Comparison of ENCODE assay signal across 24 cellular contexts in genomic region chr17:56792267-56792666, GRCh38. TPM values are rescaled to one million over a fixed set of nuclear protein-coding genes. Genes with fewer than 3 reads are reported as not detected.
DNase-seq lines count a peak whose midpoint lies in the region; ATAC-seq, FAIRE-seq and TF ChIP-seq lines count a peak whose summit lies in the region.
"Had no signal": no experiment of that assay in that cellular context is flagged by ENCODE, and none has a peak within 500 bp of the region (broad histone marks: within the 10 kb centered on the region; RNA-seq: fewer than 3 reads in every experiment).

No MANE protein-coding gene starts in this region.

- CTCF ChIA-PET in activated CD8-positive, alpha-beta T cell treated with anti-CD3 and anti-CD28 coated beads for 36 hours (lab: Charles Lee), result no interaction called here

- H3K36me3 Mint-ChIP-seq in activated naive CD8-positive, alpha-beta T cell, result peaks cover 7% of the 10 kb centered on the region
- H3K36me3 Mint-ChIP-seq in activated naive CD8-positive, alpha-beta T cell treated with anti-CD3 and anti-CD28 coated beads for 36 hours, result peaks cover 14% of the 10 kb centered on the region
- H3K36me3 Mint-ChIP-seq in activated CD8-positive, alpha-beta T cell treated with anti-CD3 and anti-CD28 coated beads for 36 hours (ENCODE audit: low read depth), result peaks cover 5% of the 10 kb centered on the region
- H3K36me3 Mint-ChIP-seq in immature natural killer cell, result peaks cover 0 to 12% (median 4%) of the 10 kb centered on the region in 3 donors

- H3K27ac Mint-ChIP-seq in activated naive CD8-positive, alpha-beta T cell, result peak overlapping the region; percentile 17
- no peak overlapping the region for H3K27ac Mint-ChIP-seq in activated naive CD8-positive, alpha-beta T cell treated with anti-CD3 and anti-CD28 coated beads for 36 hours
- peak overlapping the region; percentile 36 for H3K27ac Mint-ChIP-seq in activated CD8-positive, alpha-beta T cell treated with anti-CD3 and anti-CD28 coated beads for 36 hours
- H3K27ac Mint-ChIP-seq in immature natural killer cell, result peak overlapping the region in 4 of 6 donors; percentile 49 to 83 (median 75)
- H3K27ac Mint-ChIP-seq in stimulated activated naive CD8-positive, alpha-beta T cell treated with anti-CD3 and anti-CD28 coated beads, Interleukin-15, amount 100 ng/mL, for 72 hours, result peak overlapping the region; percentile 67 to 81
- H3K27ac Mint-ChIP-seq: HFFc6, IgD-negative memory B cell had no signal

- H3K9me3 Mint-ChIP-seq in activated naive CD8-positive, alpha-beta T cell (ENCODE audit: low read depth), result no peaks in the 10 kb centered on the region
- peaks cover 7% of the 10 kb centered on the region for H3K9me3 Mint-ChIP-seq in activated naive CD8-positive, alpha-beta T cell treated with anti-CD3 and anti-CD28 coated beads for 36 hours
- peaks cover 6% of the 10 kb centered on the region for H3K9me3 Mint-ChIP-seq in activated CD8-positive, alpha-beta T cell treated with anti-CD3 and anti-CD28 coated beads for 36 hours
- peaks cover 0 to 6% (median 5%) of the 10 kb centered on the region in 6 donors for H3K9me3 Mint-ChIP-seq in immature natural killer cell
- H3K9me3 Mint-ChIP-seq in stimulated activated naive CD8-positive, alpha-beta T cell treated with anti-CD3 and anti-CD28 coated beads, Interleukin-15, amount 100 ng/mL, for 72 hours, result peaks cover 7 to 21% of the 10 kb centered on the region in 2 donors
- H3K9me3 Mint-ChIP-seq: CD8-positive, alpha-beta memory T cell had no signal

- no peak for TF ChIP-seq CTCF in activated CD8-positive, alpha-beta T cell treated with anti-CD3 and anti-CD28 coated beads for 36 hours (IDR thresholded peaks at IDR 0.05)
- TF ChIP-seq CTCF in kidney (IDR thresholded peaks at IDR 0.05; ENCODE audit: borderline replicate concordance, extremely low read depth, insufficient read depth), result no peak

- no peak overlapping the region for H3K4me3 ChIP-seq in kidney (ENCODE audit: low read length in 2 of 2)
- H3K4me3 ChIP-seq: BLaER1 treated with 17β-estradiol and CSF1 and Interleukin-3, amounts not matched to agents 10 nM and 100 nM had no signal

- no peak for DNase-seq in activated naive CD8-positive, alpha-beta T cell treated with anti-CD3 and anti-CD28 coated beads for 36 hours
- DNase-seq in activated CD8-positive, alpha-beta T cell treated with anti-CD3 and anti-CD28 coated beads for 36 hours, result no peak
- DNase-seq in immature natural killer cell (no peak), kidney (no peak)
- DNase-seq in stimulated activated naive CD8-positive, alpha-beta T cell treated with anti-CD3 and anti-CD28 coated beads, Interleukin-15, amount 100 ng/mL, for 72 hours, result no peak
- DNase-seq: CD8-positive, alpha-beta memory T cell; DMS53; HFFc6; Karpas-422; NCI-H1048; NCI-H1436; NCI-H1930; NCI-H226; NCI-H524; NCI-H82; OCI-M1; SHP77 had no signal

- no peaks in the 10 kb centered on the region for H3K4me1 ChIP-seq in kidney (ENCODE audit: control insufficient read depth in 1 of 2, insufficient read depth in 1 of 2, low read depth in 1 of 2, low read length in 2 of 2)

- H3K36me3 ChIP-seq in kidney (ENCODE audit: control insufficient read depth in 1 of 2, insufficient read depth in 2 of 2, low read length in 2 of 2), result no peaks in the 10 kb centered on the region

- H3K9me3 ChIP-seq in kidney (ENCODE audit: control insufficient read depth in 1 of 2, low read length in 2 of 2), result no peaks in the 10 kb centered on the region

- intact Hi-C loops in activated CD8-positive, alpha-beta T cell treated with anti-CD3 and anti-CD28 coated beads for 36 hours (cut with micrococcal nuclease), result no loop called here
- intact Hi-C loops in kidney (cut with DNase I), result no loop called here

- no peak overlapping the region for H3K4me3 Mint-ChIP-seq in activated naive CD8-positive, alpha-beta T cell
- H3K4me3 Mint-ChIP-seq in activated naive CD8-positive, alpha-beta T cell treated with anti-CD3 and anti-CD28 coated beads for 36 hours, result no peak overlapping the region
- H3K4me3 Mint-ChIP-seq in activated CD8-positive, alpha-beta T cell treated with anti-CD3 and anti-CD28 coated beads for 36 hours, result no peak overlapping the region
- H3K4me3 Mint-ChIP-seq in immature natural killer cell, result peak overlapping the region in 2 of 5 donors; percentile 36 to 54
- H3K4me3 Mint-ChIP-seq in stimulated activated naive CD8-positive, alpha-beta T cell treated with anti-CD3 and anti-CD28 coated beads, Interleukin-15, amount 100 ng/mL, for 72 hours, result no peak overlapping the region
- H3K4me3 Mint-ChIP-seq: CD8-positive, alpha-beta memory T cell; HFFc6; IgD-negative memory B cell had no signal

- peaks cover 4% of the 10 kb centered on the region for H3K4me1 Mint-ChIP-seq in activated naive CD8-positive, alpha-beta T cell (ENCODE audit: low read depth)
- peaks cover 5% of the 10 kb centered on the region for H3K4me1 Mint-ChIP-seq in activated naive CD8-positive, alpha-beta T cell treated with anti-CD3 and anti-CD28 coated beads for 36 hours
- peaks cover 8% of the 10 kb centered on the region for H3K4me1 Mint-ChIP-seq in activated CD8-positive, alpha-beta T cell treated with anti-CD3 and anti-CD28 coated beads for 36 hours (ENCODE audit: low read depth)
- H3K4me1 Mint-ChIP-seq in immature natural killer cell, result peaks cover 4 to 7% of the 10 kb centered on the region in 2 donors
- H3K4me1 Mint-ChIP-seq in stimulated activated naive CD8-positive, alpha-beta T cell treated with anti-CD3 and anti-CD28 coated beads, Interleukin-15, amount 100 ng/mL, for 72 hours, result peaks cover 15% of the 10 kb centered on the region

- no peak overlapping the region for H3K27ac ChIP-seq in kidney (ENCODE audit: low read depth in 2 of 2, low read length in 2 of 2)
- H3K27ac ChIP-seq: BLaER1 treated with 17β-estradiol and CSF1 and Interleukin-3, amounts not matched to agents 10 nM and 100 nM had no signal

- ATAC-seq in activated CD8-positive, alpha-beta T cell treated with anti-CD3 and anti-CD28 coated beads for 36 hours, result no peak
- ATAC-seq in stimulated activated naive CD8-positive, alpha-beta T cell treated with anti-CD3 and anti-CD28 coated beads, Interleukin-15, amount 100 ng/mL, for 72 hours, result no peak
- ATAC-seq in GM21529 (IDR thresholded peaks at IDR 0.05; ENCODE audit: unreplicated experiment) (no peak), GM18873 (IDR thresholded peaks at IDR 0.05; ENCODE audit: low FRiP score, unreplicated experiment) (no peak)

- FAIRE-seq in kidney (lab: Jason Lieb, UNC), result no peak
- FAIRE-seq: GM12891, GM18507 had no signal

- POLR2A ChIA-PET in activated CD8-positive, alpha-beta T cell treated with anti-CD3 and anti-CD28 coated beads for 36 hours (lab: Charles Lee), result interaction anchor here (0.8 kb wide), 1 partner anchor 76 kb away, joined by 3 read pairs; no protein-coding TSS in a partner anchor

- no peaks in the 10 kb centered on the region for H3K27me3 Mint-ChIP-seq in activated naive CD8-positive, alpha-beta T cell
- peaks cover under 1% of the 10 kb centered on the region for H3K27me3 Mint-ChIP-seq in activated naive CD8-positive, alpha-beta T cell treated with anti-CD3 and anti-CD28 coated beads for 36 hours
- H3K27me3 Mint-ChIP-seq in activated CD8-positive, alpha-beta T cell treated with anti-CD3 and anti-CD28 coated beads for 36 hours, result no peaks in the 10 kb centered on the region
- peaks cover 2 to 6% (median 6%) of the 10 kb centered on the region in 3 donors for H3K27me3 Mint-ChIP-seq in immature natural killer cell (ENCODE audit: low read depth in 3 of 3)
- H3K27me3 Mint-ChIP-seq in stimulated activated naive CD8-positive, alpha-beta T cell treated with anti-CD3 and anti-CD28 coated beads, Interleukin-15, amount 100 ng/mL, for 72 hours, result no peaks in the 10 kb centered on the region
- H3K27me3 Mint-ChIP-seq: IgD-negative memory B cell had no signal

- no peak overlapping the region for H3K9ac ChIP-seq in kidney (ENCODE audit: low read length in 2 of 2)
- H3K9ac ChIP-seq: BLaER1 treated with 17β-estradiol and CSF1 and Interleukin-3, amounts not matched to agents 10 nM and 100 nM had no signal

RNA-seq across cellular contexts. Expression of gene C17orf67, which starts 41.5 kb away (rescaled TPM):
- 1 to 10 TPM; 1.5 TPM for total RNA-seq in activated naive CD8-positive, alpha-beta T cell treated with anti-CD3 and anti-CD28 coated beads for 36 hours
- total RNA-seq in activated CD8-positive, alpha-beta T cell treated with anti-CD3 and anti-CD28 coated beads for 36 hours, result 1 to 10 TPM; 2.3 TPM
- 1 to 10 TPM in 1 of 3 donors, under 1 TPM in 2; 0.68 to 1.7 (median 0.83) TPM for polyA plus RNA-seq in immature natural killer cell
- total RNA-seq in kidney, result 2.0 TPM
- polyA plus RNA-seq in kidney (ENCODE audit: insufficient read depth, low read depth, low replicate concordance), result 0.69 TPM

RNA-seq across cellular contexts. Expression of gene DGKE, which starts 41.7 kb away (rescaled TPM):
- 10 to 100 TPM; 25.8 to 27.1 TPM for total RNA-seq in activated naive CD8-positive, alpha-beta T cell treated with anti-CD3 and anti-CD28 coated beads for 36 hours
- 10 to 100 TPM; 25.1 to 29.0 TPM for total RNA-seq in activated CD8-positive, alpha-beta T cell treated with anti-CD3 and anti-CD28 coated beads for 36 hours
- polyA plus RNA-seq in immature natural killer cell (1 to 10 TPM; 5.1 to 5.5 (median 5.3) TPM), kidney (ENCODE audit: insufficient read depth, low read depth, low replicate concordance) (1.9 TPM)
- total RNA-seq in kidney, result 8.7 TPM
